26 cellular contexts compared by ENCODE assay signal in the genomic region with DNA sequence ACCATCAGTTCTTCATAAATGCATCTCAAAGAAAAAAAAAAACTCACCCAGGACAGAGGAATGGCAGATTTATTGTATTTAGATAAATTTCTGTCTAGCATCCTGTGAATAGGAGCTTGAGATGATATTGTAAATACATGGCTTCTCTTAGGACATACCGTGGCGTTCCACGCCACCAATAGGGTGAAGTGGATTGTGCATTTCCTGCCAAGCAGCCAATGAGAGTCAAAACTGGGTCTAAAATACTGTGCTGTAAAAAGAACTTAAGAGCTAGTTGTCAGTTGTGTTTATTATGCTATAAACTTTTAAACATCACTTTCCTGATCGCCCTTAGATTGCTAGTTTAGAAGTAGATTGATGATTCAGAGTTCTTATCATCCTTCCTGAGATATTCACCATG. TPM values are rescaled to one million over a fixed set of nuclear protein-coding genes. Genes with fewer than 3 reads are reported as not detected.
"Had no signal": no experiment of that assay in that cellular context is flagged by ENCODE, and none has a peak within 500 bp of the region (broad histone marks: within the 10 kb centered on the region; RNA-seq: fewer than 3 reads in every experiment).

No MANE protein-coding gene starts in this region.

- H3K9me3 ChIP-seq: Peyer's patch, SJCRH30 had no signal

- H2AFZ ChIP-seq: PC-9 had no signal

- H3K27ac ChIP-seq: HL-60, KMS-11, PC-9, Peyer's patch, SJCRH30, SK-N-MC had no signal

- H3K36me3 ChIP-seq: Peyer's patch had no signal

- H3K4me1 ChIP-seq: Peyer's patch, SJCRH30 had no signal

- H3K4me2 ChIP-seq: KMS-11, PC-9 had no signal

- ATAC-seq: K562, Right ventricle myocardium inferior had no signal

- H3K4me3 ChIP-seq: K562, PC-9, Peyer's patch, SJCRH30, SK-N-MC had no signal

- H3K27me3 ChIP-seq: Peyer's patch had no signal

- H3K9ac ChIP-seq: KMS-11 had no signal

- DNase-seq: Kasumi-1; MM.1S; NCI-H1092 treated with DMSO at 0.1 percent for 48 hours; NCI-H1436; NCI-H187; NCI-H2029; NCI-H2081 treated with DMSO at 0.1 percent for 48 hours; NCI-H2171 treated with DMSO at 0.1 percent for 48 hours; NCI-H345; NCI-H446 treated with DMSO at 0.1 percent for 48 hours; NCI-H510A treated with DMSO at 0.1 percent for 48 hours; NCI-H526; NCI-H82; NK-92 treated with Interleukin-12 subunit alpha and Interleukin-12 subunit beta, amount 100 ng/mL, for 24 hours; OCI-M1; PC-9; SHP77 treated with DMSO at 0.1 percent for 48 hours; SJCRH30 had no signal

- FAIRE-seq: HTR-8/SVneo, K562 had no signal

RNA-seq across cellular contexts. Expression of a gene that starts 20.9 kb away (rescaled TPM):
- polyA plus RNA-seq: IgD-negative memory B cell had no signal
